ENCODE assay signal across 22 cellular contexts in genomic region chr10:121772890-121773289, GRCh38.
DNase-seq lines count a peak whose midpoint lies in the region; ATAC-seq and TF ChIP-seq lines count a peak whose summit lies in the region.
"Had no signal": no experiment of that assay in that cellular context is flagged by ENCODE, and none has a peak within 500 bp of the region (broad histone marks: within the 10 kb centered on the region; RNA-seq: fewer than 3 reads in every experiment).

No MANE protein-coding gene starts in this region.

- TF ChIP-seq CTCF in brain (conservative IDR thresholded peaks at IDR 0.05): no peak
- TF ChIP-seq CTCF in lung (IDR thresholded peaks at IDR 0.05; ENCODE audit: control extremely low read depth, extremely low read depth): no peak
- TF ChIP-seq CTCF in upper lobe of left lung (IDR thresholded peaks at IDR 0.05): no peak
- no peak for TF ChIP-seq CTCF in tibial nerve (IDR thresholded peaks at IDR 0.05)

- no peaks in the 10 kb centered on the region for H3K4me1 Mint-ChIP-seq in activated T-cell treated with anti-CD3 and anti-CD28 coated beads, Interleukin-2, amount 50 U/mL, for 72 hours (ENCODE audit: low read depth)
- peaks cover 9% of the 10 kb centered on the region for H3K4me1 Mint-ChIP-seq in brain
- H3K4me1 Mint-ChIP-seq: activated naive CD8-positive, alpha-beta T cell treated with anti-CD3 and anti-CD28 coated beads for 36 hours; B cell had no signal

- H3K4me3 Mint-ChIP-seq in activated T-cell treated with anti-CD3 and anti-CD28 coated beads, Interleukin-2, amount 50 U/mL, for 72 hours: no peak overlapping the region
- no peak overlapping the region for H3K4me3 Mint-ChIP-seq in brain
- H3K4me3 Mint-ChIP-seq: activated naive CD8-positive, alpha-beta T cell treated with anti-CD3 and anti-CD28 coated beads for 36 hours; activated T-helper 1 cell treated with anti-CD3 and anti-CD28 coated beads, Interleukin-12 subunit alpha, Interleukin-12 subunit beta, Interleukin-2, Interleukin-4 antibody, amounts not matched to agents 30 ng/mL and 10 ng/mL and 1 ng/mL, durations not matched to agents 14 hours and 24 hours and 36 hours; B cell had no signal

- no peak overlapping the region for H3K4me3 ChIP-seq in lung
- H3K4me3 ChIP-seq in upper lobe of left lung: no peak overlapping the region
- H3K4me3 ChIP-seq in tibial nerve: no peak overlapping the region
- H3K4me3 ChIP-seq: breast epithelium, coronary artery had no signal

- H3K27ac ChIP-seq in lung (ENCODE audit: low read depth in 1 of 2, low read length in 1 of 2) (no peak overlapping the region), upper lobe of left lung (peak overlapping the region; percentile 5 to 57 (median 32)), tibial nerve (no peak overlapping the region)
- H3K27ac ChIP-seq: 22Rv1, breast epithelium, coronary artery had no signal

- H3K27me3 ChIP-seq in lung (ENCODE audit: control insufficient read depth, insufficient read depth): no peaks in the 10 kb centered on the region
- no peaks in the 10 kb centered on the region for H3K27me3 ChIP-seq in upper lobe of left lung
- H3K27me3 ChIP-seq in tibial nerve: no peaks in the 10 kb centered on the region
- H3K27me3 ChIP-seq: breast epithelium had no signal

- peaks cover 3 to 4% of the 10 kb centered on the region in 2 donors for H3K9me3 Mint-ChIP-seq in activated T-cell treated with anti-CD3 and anti-CD28 coated beads, Interleukin-2, amount 50 U/mL, for 72 hours
- peaks cover 1 to 7% (median 3%) of the 10 kb centered on the region in 5 experiments for H3K9me3 Mint-ChIP-seq in brain

- H3K4me1 ChIP-seq in lung (ENCODE audit: control insufficient read depth in 2 of 2, insufficient read depth in 2 of 2, low read length in 2 of 2): no peaks in the 10 kb centered on the region
- peaks cover 0 to 14% (median 10%) of the 10 kb centered on the region in 4 donors for H3K4me1 ChIP-seq in upper lobe of left lung
- H3K4me1 ChIP-seq in tibial nerve: no peaks in the 10 kb centered on the region
- H3K4me1 ChIP-seq: breast epithelium had no signal

- H3K27ac Mint-ChIP-seq in activated T-cell treated with anti-CD3 and anti-CD28 coated beads, Interleukin-2, amount 50 U/mL, for 72 hours: peak overlapping the region; percentile 79
- peak overlapping the region in 3 of 5 experiments; percentile 6 to 16 (median 11) for H3K27ac Mint-ChIP-seq in brain
- H3K27ac Mint-ChIP-seq: activated naive CD8-positive, alpha-beta T cell treated with anti-CD3 and anti-CD28 coated beads for 36 hours; activated T-helper 1 cell treated with anti-CD3 and anti-CD28 coated beads, Interleukin-12 subunit alpha, Interleukin-12 subunit beta, Interleukin-2, Interleukin-4 antibody, amounts not matched to agents 30 ng/mL and 10 ng/mL and 1 ng/mL, durations not matched to agents 14 hours and 24 hours and 36 hours; B cell had no signal

- TF ChIP-seq POLR2A in upper lobe of left lung (IDR thresholded peaks at IDR 0.05): no peak
- no peak for TF ChIP-seq POLR2A in tibial nerve (IDR thresholded peaks at IDR 0.05)

- 40 to 70% methylated on average over 2 of the region's 2 CpGs for WGBS in lung, 2 donors
- 44% methylated on average over 2 of the region's 2 CpGs for WGBS in upper lobe of left lung, 2 donors
- 83 to 88% methylated on average over 2 of the region's 2 CpGs for WGBS in tibial nerve, 2 donors

- no peaks in the 10 kb centered on the region for H3K27me3 Mint-ChIP-seq in activated T-cell treated with anti-CD3 and anti-CD28 coated beads, Interleukin-2, amount 50 U/mL, for 72 hours (ENCODE audit: low read depth)
- H3K27me3 Mint-ChIP-seq in brain: no peaks in the 10 kb centered on the region
- H3K27me3 Mint-ChIP-seq: activated naive CD8-positive, alpha-beta T cell treated with anti-CD3 and anti-CD28 coated beads for 36 hours; B cell had no signal

- H3K9me3 ChIP-seq in lung (ENCODE audit: control insufficient read depth in 2 of 2, insufficient read depth in 1 of 2, low read length in 1 of 2) (peaks cover 0 to 1% of the 10 kb centered on the region in 2 donors), upper lobe of left lung (no peaks in the 10 kb centered on the region), tibial nerve (peaks cover 0 to 2% (median under 1%) of the 10 kb centered on the region in 4 donors)
- H3K9me3 ChIP-seq: breast epithelium had no signal

- no peak for TF ChIP-seq EP300 in upper lobe of left lung (IDR thresholded peaks at IDR 0.05)
- TF ChIP-seq EP300 in tibial nerve (IDR thresholded peaks at IDR 0.05): no peak

- peaks cover 5 to 9% of the 10 kb centered on the region in 2 donors for H3K36me3 Mint-ChIP-seq in activated T-cell treated with anti-CD3 and anti-CD28 coated beads, Interleukin-2, amount 50 U/mL, for 72 hours (ENCODE audit: insufficient read depth in 2 of 2)
- H3K36me3 Mint-ChIP-seq in brain: peaks cover 27% of the 10 kb centered on the region

- DNase-seq in activated T-cell treated with anti-CD3 and anti-CD28 coated beads, Interleukin-2, amount 50 U/mL, for 72 hours: no peak
- DNase-seq in activated T-cell treated with anti-CD3 and anti-CD28 coated beads, Interleukin-2, amount 50 U/mL, for 48 hours: no peak
- DNase-seq in lung (ENCODE audit: low spot score) (no peak), upper lobe of left lung (no peak), amniotic stem cell (lab: John Stamatoyannopoulos, UW) (no peak), tibial nerve (ENCODE audit: low spot score in 2 of 2) (no peak), HT-29 (ENCODE audit: low spot score) (no peak)
- DNase-seq: activated naive CD8-positive, alpha-beta T cell treated with anti-CD3 and anti-CD28 coated beads for 36 hours; DND-41; hippocampal formation; NCI-H1436 treated with DMSO at 0.1 percent for 48 hours; NCI-H2171; NCI-H69; small intestine; stimulated activated CD4-positive, alpha-beta T cell treated with anti-CD3 and anti-CD28 coated beads, Interleukin-4, amount 100 ng/mL, for 24 hours had no signal

- ATAC-seq in activated T-cell treated with anti-CD3 and anti-CD28 coated beads, Interleukin-2, amount 50 U/mL, for 72 hours (replicated peaks in 1 of 2): no peak
- peak; percentile 56 for ATAC-seq in lung (ENCODE audit: insufficient read depth, low FRiP score)
- ATAC-seq in upper lobe of left lung (ENCODE audit: low FRiP score in 2 of 2): peak; percentile 57 to 87
- ATAC-seq: HCT116 had no signal

- no peaks in the 10 kb centered on the region for H3K36me3 ChIP-seq in lung (ENCODE audit: control insufficient read depth in 2 of 2, insufficient read depth in 2 of 2, low read length in 2 of 2)
- H3K36me3 ChIP-seq in upper lobe of left lung: no peaks in the 10 kb centered on the region
- H3K36me3 ChIP-seq in tibial nerve: no peaks in the 10 kb centered on the region
- H3K36me3 ChIP-seq: breast epithelium had no signal

Comparison
In these comparisons a context has a peak if more than half of its experiments do, and no peak if none do; other contexts are left out.
1. ATAC-seq: peak in lung (single experiment) and upper lobe of left lung (2 of 2); none in activated T-cell treated with anti-CD3 and anti-CD28 coated beads, Interleukin-2, amount 50 U/mL, for 72 hours (0 of 2).
2. H3K27ac ChIP-seq: peak in upper lobe of left lung (4 of 4); none in lung (0 of 2) and tibial nerve (0 of 4).